Comparison of ENCODE assay signal across 1 cellular context in genomic region chr19:40633207-40633606, GRCh38.
TF ChIP-seq lines count a peak whose summit lies in the region.

No MANE protein-coding gene starts in this region.

TF ChIP-seq in HepG2, 621 proteins besides CTCF, POLR2A, EP300 and RAD21:
- peak; percentile 38; the same call in 1 of the 2 replicates for TF ChIP-seq BCL6 (CRISPR knock-in tag; IDR thresholded peaks at IDR 0.05)
- no peak for TF ChIP-seq NFATC3 (CRISPR knock-in tag; IDR thresholded peaks at IDR 0.05)
- TF ChIP-seq KMT2B (CRISPR knock-in tag; IDR thresholded peaks at IDR 0.05) = no peak
- no peak for TF ChIP-seq RFX5 (IDR thresholded peaks at IDR 0.05; ENCODE audit: low read depth, low read length)
- TF ChIP-seq MIER3 (CRISPR knock-in tag; IDR thresholded peaks at IDR 0.05; ENCODE audit: borderline replicate concordance) = no peak
- TF ChIP-seq, protein P1, sequence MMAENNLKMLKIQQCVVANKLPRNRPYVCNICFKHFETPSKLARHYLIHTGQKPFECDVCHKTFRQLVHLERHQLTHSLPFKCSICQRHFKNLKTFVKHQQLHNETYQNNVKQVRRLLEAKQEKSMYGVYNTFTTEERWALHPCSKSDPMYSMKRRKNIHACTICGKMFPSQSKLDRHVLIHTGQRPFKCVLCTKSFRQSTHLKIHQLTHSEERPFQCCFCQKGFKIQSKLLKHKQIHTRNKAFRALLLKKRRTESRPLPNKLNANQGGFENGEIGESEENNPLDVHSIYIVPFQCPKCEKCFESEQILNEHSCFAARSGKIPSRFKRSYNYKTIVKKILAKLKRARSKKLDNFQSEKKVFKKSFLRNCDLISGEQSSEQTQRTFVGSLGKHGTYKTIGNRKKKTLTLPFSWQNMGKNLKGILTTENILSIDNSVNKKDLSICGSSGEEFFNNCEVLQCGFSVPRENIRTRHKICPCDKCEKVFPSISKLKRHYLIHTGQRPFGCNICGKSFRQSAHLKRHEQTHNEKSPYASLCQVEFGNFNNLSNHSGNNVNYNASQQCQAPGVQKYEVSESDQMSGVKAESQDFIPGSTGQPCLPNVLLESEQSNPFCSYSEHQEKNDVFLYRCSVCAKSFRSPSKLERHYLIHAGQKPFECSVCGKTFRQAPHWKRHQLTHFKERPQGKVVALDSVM (CRISPR knock-in tag; IDR thresholded peaks at IDR 0.05) = no peak
- no peak for TF ChIP-seq RXRA (CRISPR knock-in tag; IDR thresholded peaks at IDR 0.05)
